In the genomic region with DNA sequence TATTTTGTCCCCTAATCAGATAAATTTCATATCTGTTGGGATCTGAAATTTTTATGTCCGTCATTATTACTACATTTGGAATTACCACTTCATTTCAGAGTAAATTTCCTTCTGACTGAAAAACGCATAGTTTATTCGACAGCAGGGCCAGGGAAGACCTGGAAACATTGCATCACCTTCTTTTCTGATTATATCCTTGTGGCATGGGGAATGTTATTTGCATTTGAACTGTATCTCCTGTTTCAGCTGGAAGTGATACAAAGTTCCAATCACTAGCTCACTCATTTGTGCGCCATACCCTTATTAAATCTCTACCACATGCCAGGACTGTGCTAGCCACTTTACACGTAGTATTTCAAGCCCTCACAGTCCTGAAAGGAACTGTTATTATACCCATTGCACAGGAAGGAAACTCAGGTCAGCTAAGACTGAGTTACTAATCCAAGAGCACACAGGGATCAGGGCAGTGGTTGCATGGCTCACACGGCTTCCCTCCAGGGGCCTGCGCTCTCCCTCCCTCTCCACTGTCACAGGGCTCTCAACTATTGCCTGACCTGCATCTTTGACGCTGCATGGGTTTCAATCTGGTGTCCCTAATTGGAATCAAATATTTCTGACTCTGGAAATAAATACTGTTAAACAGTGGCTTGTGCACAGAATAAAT, we compare ENCODE assay signal across 22 cellular contexts.
DNase-seq lines count a peak whose midpoint lies in the region; ATAC-seq, FAIRE-seq and TF ChIP-seq lines count a peak whose summit lies in the region.
"Had no signal": no experiment of that assay in that cellular context is flagged by ENCODE, and none has a peak within 500 bp of the region (broad histone marks: within the 10 kb centered on the region; RNA-seq: fewer than 3 reads in every experiment).

No MANE protein-coding gene starts in this region.

- H3K9me3 ChIP-seq in H1 (ENCODE audit: insufficient read depth in 2 of 2, low read depth in 1 of 2, low read length in 1 of 2) = no peaks in the 10 kb centered on the region
- H3K9me3 ChIP-seq: Caco-2, Peyer's patch had no signal

- H4K5ac ChIP-seq in H1 (ENCODE audit: insufficient read length, low read depth, low read length) = peak overlapping the region; percentile 20

- H3K14ac ChIP-seq in H1 (ENCODE audit: insufficient read length) = no peak overlapping the region

- peak overlapping the region; percentile 20 to 29; a peak in 1 of 4 replicates for H3K4me2 ChIP-seq in H1 (ENCODE audit: insufficient read depth in 1 of 2, low read depth in 2 of 2, low read length in 2 of 2)
- H3K4me2 ChIP-seq: BLaER1 treated with 17β-estradiol and CSF1 and Interleukin-3, amounts not matched to agents 10 nM and 100 nM; KMS-11 had no signal

- no peaks in the 10 kb centered on the region for H4K20me1 ChIP-seq in H1 (replicated peaks in 1 of 2; ENCODE audit: control insufficient read depth in 1 of 2, insufficient read depth in 2 of 2, low read length in 2 of 2)
- H4K20me1 ChIP-seq: BLaER1 treated with 17β-estradiol and CSF1 and Interleukin-3, amounts not matched to agents 10 nM and 100 nM had no signal

- POLR2A ChIA-PET in H1 (lab: Charles Lee; ENCODE audit: partially characterized antibody) = no interaction called here

- no peak for TF ChIP-seq RAD21 in H1 (IDR thresholded peaks at IDR 0.05 in 1 of 2, conservative IDR thresholded peaks at IDR 0.05 in 1 of 2; ENCODE audit: low read depth in 2 of 2, low read length in 2 of 2)

- no peak overlapping the region for H3K27ac Mint-ChIP-seq in activated CD8-positive, alpha-beta memory T cell treated with anti-CD3 and anti-CD28 coated beads, Interleukin-2, amount 10 ng/mL, durations not matched to agents 7 days and 5 days
- no peak overlapping the region for H3K27ac Mint-ChIP-seq in type B pancreatic cell
- H3K27ac Mint-ChIP-seq: CD4-positive, alpha-beta memory T cell had no signal

- H3K18ac ChIP-seq in H1 (ENCODE audit: extremely low read depth, low read length) = peak overlapping the region; percentile 75

- no peaks in the 10 kb centered on the region for H3K27me3 ChIP-seq in H1 (replicated peaks in 1 of 4; ENCODE audit: control insufficient read depth in 3 of 4, extremely low read depth in 1 of 4, insufficient read depth in 3 of 4, low read length in 3 of 4)
- H3K27me3 ChIP-seq: BLaER1 treated with 17β-estradiol and CSF1 and Interleukin-3, amounts not matched to agents 10 nM and 100 nM; Peyer's patch had no signal

- peak overlapping the region; percentile 27 for H2AFZ ChIP-seq in H1 (ENCODE audit: low read length)

- no peak overlapping the region for H3K56ac ChIP-seq in H1 (replicated peaks; ENCODE audit: insufficient read length, low read depth, low read length)

- no peak overlapping the region for H4K8ac ChIP-seq in H1 (ENCODE audit: extremely low read depth, insufficient read depth, low read length)

- H3K36me3 Mint-ChIP-seq in activated CD8-positive, alpha-beta memory T cell treated with anti-CD3 and anti-CD28 coated beads, Interleukin-2, amount 10 ng/mL, durations not matched to agents 7 days and 5 days = no peaks in the 10 kb centered on the region
- no peaks in the 10 kb centered on the region for H3K36me3 Mint-ChIP-seq in type B pancreatic cell
- H3K36me3 Mint-ChIP-seq: CD4-positive, alpha-beta memory T cell had no signal

- DNase-seq in activated CD8-positive, alpha-beta memory T cell treated with anti-CD3 and anti-CD28 coated beads, Interleukin-2, amount 10 ng/mL, durations not matched to agents 7 days and 5 days = peak; percentile 8
- no peak for DNase-seq in activated CD8-positive, alpha-beta memory T cell treated with anti-CD3 and anti-CD28 coated beads for 24 hours
- DNase-seq in H1 (ENCODE audit: low read depth in 1 of 2, low spot score in 2 of 2) (no peak), iPS-NIHi7 (ENCODE audit: extremely low spot score) (peak; percentile 14), type B pancreatic cell (ENCODE audit: extremely low spot score, unreplicated experiment) (peak; percentile 11), NCI-H1105 (lab: John Stamatoyannopoulos, UW) (no peak)
- no peak for DNase-seq in stimulated activated CD4-positive, alpha-beta T cell treated with anti-CD3 and anti-CD28 coated beads, Interleukin-12 subunit alpha, Interleukin-12 subunit beta, amount 100 ng/mL, for 4 hours
- DNase-seq: 8988T; Caco-2; CD4-positive, alpha-beta memory T cell; DMS153; NCI-H1105 treated with DMSO at 0.1 percent for 48 hours; NCI-H2029 treated with DMSO at 0.1 percent for 48 hours; NCI-H226; NCI-H524; Peyer's patch had no signal

- H3K4me3 ChIP-seq in H1 (ENCODE audit: extremely low read depth in 1 of 4, insufficient read depth in 2 of 4, low read depth in 3 of 4, low read length in 4 of 4) = no peak overlapping the region
- H3K4me3 ChIP-seq: BLaER1 treated with 17β-estradiol and CSF1 and Interleukin-3, amounts not matched to agents 10 nM and 100 nM; Peyer's patch had no signal

- H3K4ac ChIP-seq in H1 (replicated peaks; ENCODE audit: insufficient read length, low read depth, low read length) = no peak overlapping the region

- H3K27me3 Mint-ChIP-seq in activated CD8-positive, alpha-beta memory T cell treated with anti-CD3 and anti-CD28 coated beads, Interleukin-2, amount 10 ng/mL, durations not matched to agents 7 days and 5 days = peaks cover 25% of the 10 kb centered on the region
- H3K27me3 Mint-ChIP-seq in type B pancreatic cell = peaks cover 8% of the 10 kb centered on the region

- peak overlapping the region; percentile 93 for H2BK12ac ChIP-seq in H1 (ENCODE audit: low read depth, low read length)

- ATAC-seq in activated CD8-positive, alpha-beta memory T cell treated with anti-CD3 and anti-CD28 coated beads, Interleukin-2, amount 10 ng/mL, durations not matched to agents 7 days and 5 days = no peak
- no peak for ATAC-seq in GM18867 (IDR thresholded peaks at IDR 0.05; ENCODE audit: unreplicated experiment)
- ATAC-seq: SK-N-SH treated with all-trans-retinoic acid at 6 μM for 48 hours had no signal

- no peak overlapping the region for H2BK120ac ChIP-seq in H1 (replicated peaks; ENCODE audit: low read depth, low read length)

- no peaks in the 10 kb centered on the region for H3K9me3 Mint-ChIP-seq in activated CD8-positive, alpha-beta memory T cell treated with anti-CD3 and anti-CD28 coated beads, Interleukin-2, amount 10 ng/mL, durations not matched to agents 7 days and 5 days (ENCODE audit: low read depth)
- H3K9me3 Mint-ChIP-seq in type B pancreatic cell = no peaks in the 10 kb centered on the region

- H3K23ac ChIP-seq in H1 (ENCODE audit: insufficient read length) = no peak overlapping the region

- peaks cover 4% of the 10 kb centered on the region for H3K4me1 Mint-ChIP-seq in activated CD8-positive, alpha-beta memory T cell treated with anti-CD3 and anti-CD28 coated beads, Interleukin-2, amount 10 ng/mL, durations not matched to agents 7 days and 5 days
- peaks cover 4% of the 10 kb centered on the region for H3K4me1 Mint-ChIP-seq in type B pancreatic cell (ENCODE audit: unreplicated experiment)

- 0 out of 2 replicates have a peak overlapping the region, but pooled peaks have one; percentile 92 for H2BK15ac ChIP-seq in H1 (ENCODE audit: low read length)

- TF ChIP-seq EP300 in H1 (IDR thresholded peaks at IDR 0.05; ENCODE audit: borderline replicate concordance in 1 of 2, low read depth in 2 of 2, low read length in 2 of 2) = no peak

- no peaks in the 10 kb centered on the region for H3K79me2 ChIP-seq in H1 (ENCODE audit: control insufficient read depth in 1 of 2, insufficient read depth in 2 of 2, low read length in 2 of 2)

- no peaks in the 10 kb centered on the region for H3K36me3 ChIP-seq in H1 (ENCODE audit: control insufficient read depth in 2 of 4, insufficient read depth in 4 of 4, low read length in 3 of 4)
- H3K36me3 ChIP-seq: BLaER1 treated with 17β-estradiol and CSF1 and Interleukin-3, amounts not matched to agents 10 nM and 100 nM; Peyer's patch had no signal

- 77% methylated on average over 8 of the region's 8 CpGs; no CpG with 5 or more reads in 1 of the 2 experiments for WGBS in H1 (ENCODE audit: extremely low coverage in 1 of 2, insufficient coverage in 1 of 2, insufficient read length in 1 of 2, insufficient replicate concordance in 2 of 2, low coverage in 1 of 2, low lambda C conversion rate in 2 of 2, missing lambda C conversion rate in 1 of 2), 2 experiments

- CTCF ChIA-PET in activated CD8-positive, alpha-beta memory T cell treated with anti-CD3 and anti-CD28 coated beads, Interleukin-2, amount 10 ng/mL, durations not matched to agents 7 days and 5 days (lab: Charles Lee) = no interaction called here
- CTCF ChIA-PET in H1 (lab: Charles Lee; ENCODE audit: partially characterized antibody) = interaction anchor here (1.7 kb wide), 1 partner anchor 11 kb away, joined by 4 read pairs; no protein-coding TSS in a partner anchor

- H3K27ac ChIP-seq in H1 (ENCODE audit: low read depth, low read length) = no peak overlapping the region
- H3K27ac ChIP-seq: BLaER1 treated with 17β-estradiol and CSF1 and Interleukin-3, amounts not matched to agents 10 nM and 100 nM; HL-60; KMS-11; Peyer's patch had no signal

- H4K91ac ChIP-seq in H1 (replicated peaks; ENCODE audit: insufficient read length, low read length) = peak overlapping the region; percentile 92

- FAIRE-seq in H1 (lab: Jason Lieb, UNC) = no peak
- FAIRE-seq: GM12891 had no signal

- no peak for TF ChIP-seq POLR2A in H1 (IDR thresholded peaks at IDR 0.05; ENCODE audit: control extremely low read depth in 1 of 2, low read depth in 2 of 2, low read length in 2 of 2)

- no peak overlapping the region for H2AK5ac ChIP-seq in H1 (ENCODE audit: low read depth, low read length)

- no peak overlapping the region for H3K4me3 Mint-ChIP-seq in activated CD8-positive, alpha-beta memory T cell treated with anti-CD3 and anti-CD28 coated beads, Interleukin-2, amount 10 ng/mL, durations not matched to agents 7 days and 5 days
- no peak overlapping the region for H3K4me3 Mint-ChIP-seq in type B pancreatic cell
- H3K4me3 Mint-ChIP-seq: CD4-positive, alpha-beta memory T cell had no signal

- peak overlapping the region; percentile 49; the same call in 1 of the 2 replicates for H2BK5ac ChIP-seq in H1 (ENCODE audit: low read depth, low read length)

- H3K23me2 ChIP-seq in H1 (ENCODE audit: low read depth, low read length) = no peaks in the 10 kb centered on the region

- H3K79me1 ChIP-seq in H1 (ENCODE audit: low read depth, low read length) = no peaks in the 10 kb centered on the region

- no peak overlapping the region for H3K9ac ChIP-seq in H1 (replicated peaks in 1 of 4; ENCODE audit: extremely low read depth in 1 of 4, low read depth in 3 of 4, low read length in 3 of 4)
- H3K9ac ChIP-seq: BLaER1 treated with 17β-estradiol and CSF1 and Interleukin-3, amounts not matched to agents 10 nM and 100 nM; KMS-11 had no signal

- H3K4me1 ChIP-seq in H1 (replicated peaks in 1 of 4; ENCODE audit: control insufficient read depth in 3 of 4, insufficient read depth in 4 of 4, low read length in 3 of 4) = peaks cover 2 to 8% (median 7%) of the 10 kb centered on the region in 4 experiments; a peak in 4 of 7 replicates
- H3K4me1 ChIP-seq: Caco-2, Peyer's patch had no signal

- no peak for TF ChIP-seq CTCF in H1 (IDR thresholded peaks at IDR 0.05; ENCODE audit: control extremely low read depth in 1 of 3, insufficient read depth in 1 of 3, low read depth in 1 of 3, low read length in 3 of 3)
- no peak for TF ChIP-seq CTCF in type B pancreatic cell (conservative IDR thresholded peaks at IDR 0.05)

- H2BK20ac ChIP-seq in H1 (ENCODE audit: low read length) = peak overlapping the region; percentile 95

TF ChIP-seq in H1, 55 proteins besides CTCF, POLR2A, EP300 and RAD21 (continues in another document):
- TF ChIP-seq BACH1 (IDR thresholded peaks at IDR 0.05; ENCODE audit: low read length) = no peak

Comparison
In these comparisons a context has a peak if more than half of its experiments do, and no peak if none do; other contexts are left out.
1. DNase-seq: peak in activated CD8-positive, alpha-beta memory T cell treated with anti-CD3 and anti-CD28 coated beads, Interleukin-2, amount 10 ng/mL, durations not matched to agents 7 days and 5 days (single experiment), iPS-NIHi7 (single experiment) and type B pancreatic cell (single experiment); none in activated CD8-positive, alpha-beta memory T cell treated with anti-CD3 and anti-CD28 coated beads for 24 hours (single experiment), H1 (0 of 2), stimulated activated CD4-positive, alpha-beta T cell treated with anti-CD3 and anti-CD28 coated beads, Interleukin-12 subunit alpha, Interleukin-12 subunit beta, amount 100 ng/mL, for 4 hours (single experiment) and NCI-H1105 (single experiment).